In the genomic region with DNA sequence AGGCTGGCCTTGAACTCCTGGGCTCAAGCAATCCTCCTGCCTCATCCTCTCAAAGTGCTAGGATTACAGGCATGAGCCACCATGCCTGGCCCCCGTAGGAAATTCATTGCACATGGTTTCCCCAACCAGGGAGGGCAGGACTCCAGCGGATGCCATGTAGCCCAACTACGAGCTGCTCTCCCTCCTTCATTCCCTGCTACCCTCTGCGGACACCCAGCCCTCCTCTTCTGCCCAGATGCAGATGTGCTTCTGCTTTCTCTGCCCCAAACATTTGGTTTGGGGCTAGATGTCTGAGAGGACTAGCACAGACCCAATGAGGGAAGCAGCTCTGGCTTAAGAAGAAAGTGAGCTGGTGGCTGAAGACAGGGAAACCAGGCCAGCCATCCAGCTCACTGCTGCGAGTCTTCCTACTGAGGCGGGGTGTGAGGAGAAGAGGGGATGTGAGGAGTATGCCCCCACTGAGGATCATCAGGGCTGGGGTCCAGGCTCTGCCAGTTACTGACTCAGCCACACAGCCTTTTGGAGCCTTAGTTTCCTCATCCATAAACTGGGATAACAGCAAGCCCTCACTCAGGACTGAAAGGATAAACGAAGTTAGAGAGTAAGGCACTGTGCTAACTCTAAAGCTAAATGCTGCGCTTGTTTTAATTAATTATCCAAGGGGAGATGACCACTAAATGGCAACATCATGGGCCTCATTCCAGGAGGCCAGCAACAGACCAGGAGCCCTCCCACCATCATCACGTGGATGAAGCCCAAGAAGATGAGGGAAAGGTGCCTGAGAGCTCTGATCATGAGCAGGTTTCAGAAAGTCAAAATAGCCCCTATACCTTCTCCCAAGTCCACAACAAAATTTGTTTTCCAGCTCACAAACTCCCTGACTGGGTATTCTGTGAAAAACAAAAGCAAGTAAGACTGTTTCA, we compare ENCODE assay signal across 8 cellular contexts. TPM values are rescaled to one million over a fixed set of nuclear protein-coding genes. Genes with fewer than 3 reads are reported as not detected.
DNase-seq lines count a peak whose midpoint lies in the region; ATAC-seq and TF ChIP-seq lines count a peak whose summit lies in the region.

No MANE protein-coding gene starts in this region.

- peaks cover 9% of the 10 kb centered on the region for H3K36me3 ChIP-seq in osteoblast (ENCODE audit: insufficient read depth, low read length)

- H3K27ac ChIP-seq in CD4-positive, alpha-beta T cell (ENCODE audit: low read depth, low read length), result peak overlapping the region; percentile 71
- H3K27ac ChIP-seq in coronary artery (peak overlapping the region; percentile 57 to 62), osteoblast (ENCODE audit: low read depth, low read length) (peak overlapping the region; percentile 35)

- H2AFZ ChIP-seq in osteoblast (ENCODE audit: low read length), result no peak overlapping the region

- ATAC-seq in CD4-positive, alpha-beta T cell (ENCODE audit: poor library complexity), result no peak
- ATAC-seq in HG03196 (IDR thresholded peaks at IDR 0.05; ENCODE audit: unreplicated experiment), result no peak

- H3K27ac Mint-ChIP-seq in CD4-positive, alpha-beta T cell, result peak overlapping the region; percentile 92

- H3K4me2 ChIP-seq in osteoblast (ENCODE audit: insufficient read depth, low read length), result peak overlapping the region; percentile 9

- H4K20me1 ChIP-seq in osteoblast (ENCODE audit: insufficient read depth, low read length), result peaks cover 91% of the 10 kb centered on the region

- peaks cover 98% of the 10 kb centered on the region for H3K79me2 ChIP-seq in osteoblast (ENCODE audit: insufficient read depth, low read length)

- CTCF ChIA-PET in CD4-positive, alpha-beta T cell (lab: Charles Lee), result interaction anchor here (0.9 to 2.9 kb wide), 5 partner anchors 12 to 79 kb away, joined by 3 to 9 read pairs (median 4); a partner anchor contains a TSS

- peaks cover 3% of the 10 kb centered on the region for H3K36me3 Mint-ChIP-seq in CD4-positive, alpha-beta T cell (ENCODE audit: low read depth)

- H3K27me3 Mint-ChIP-seq in CD4-positive, alpha-beta T cell, result no peaks in the 10 kb centered on the region

- intact Hi-C loops in CD4-positive, alpha-beta T cell (cut with DNase I, micrococcal nuclease), result no loop called here

- no peaks in the 10 kb centered on the region for H3K9me3 Mint-ChIP-seq in CD4-positive, alpha-beta T cell

- no peak for TF ChIP-seq CTCF in CD4-positive, alpha-beta T cell (IDR thresholded peaks at IDR 0.05)
- TF ChIP-seq CTCF in coronary artery (IDR thresholded peaks at IDR 0.05), result no peak
- no peak for TF ChIP-seq CTCF in osteoblast (IDR thresholded peaks at IDR 0.05; ENCODE audit: extremely low read depth, low read depth, low read length)

- H3K27me3 ChIP-seq in CD4-positive, alpha-beta T cell (ENCODE audit: control insufficient read depth, insufficient read depth, low read length), result no peaks in the 10 kb centered on the region
- no peaks in the 10 kb centered on the region for H3K27me3 ChIP-seq in osteoblast (ENCODE audit: insufficient read depth, low read length)

- DNase-seq in CD4-positive, alpha-beta T cell, result no peak
- DNase-seq in NOMO-1 (lab: John Stamatoyannopoulos, UW; ENCODE audit: unreplicated experiment in 2 of 2) (peak; percentile 29), coronary artery (ENCODE audit: low spot score) (no peak), osteoblast (ENCODE audit: insufficient read length, low spot score, missing footprints) (no peak), hepatic stellate cell (ENCODE audit: low spot score) (no peak), SIG-M5 treated with dmso at 0.1 percent for 504 hours (lab: John Stamatoyannopoulos, UW; ENCODE audit: unreplicated experiment) (no peak)
- DNase-seq in effector CD8-positive, alpha-beta T cell (lab: John Stamatoyannopoulos, UW), result no peak

- POLR2A ChIA-PET in CD4-positive, alpha-beta T cell (lab: Charles Lee), result interaction anchor here (0.7 to 4.6 kb wide), 4 partner anchors 11 to 62 kb away, joined by 3 to 47 read pairs (median 26); a partner anchor contains a TSS

- peaks cover 92% of the 10 kb centered on the region for H3K4me1 Mint-ChIP-seq in CD4-positive, alpha-beta T cell (ENCODE audit: low read depth)

- H3K4me3 Mint-ChIP-seq in CD4-positive, alpha-beta T cell, result peak overlapping the region; percentile 74

- H3K9me3 ChIP-seq in CD4-positive, alpha-beta T cell (ENCODE audit: control insufficient read depth, low read length), result no peaks in the 10 kb centered on the region
- H3K9me3 ChIP-seq in osteoblast (ENCODE audit: low read depth, low read length), result no peaks in the 10 kb centered on the region

- H3K4me3 ChIP-seq in coronary artery (peak overlapping the region; percentile 63), osteoblast (ENCODE audit: insufficient read depth, low read length) (no peak overlapping the region)

- peaks cover 79% of the 10 kb centered on the region for H3K4me1 ChIP-seq in osteoblast (ENCODE audit: insufficient read depth, low read length)

RNA-seq across cellular contexts. Expression of a gene that starts 10.9 kb away (rescaled TPM):
- total RNA-seq in CD4-positive, alpha-beta T cell, result 10 to 100 TPM; 86.2 to 86.4 TPM
- 105 and 116 TPM in 2 replicates for total RNA-seq in osteoblast

RNA-seq across cellular contexts. Expression of a gene that starts 17.1 kb away (rescaled TPM):
- 1 to 10 TPM in 1 of 2 experiments, under 1 TPM in 1; 0.60 to 1.2 TPM for total RNA-seq in CD4-positive, alpha-beta T cell
- total RNA-seq in osteoblast, result 5.4 and 7.1 TPM in 2 replicates

RNA-seq across cellular contexts. Expression of a gene that starts 53.0 kb away (rescaled TPM):
- 10 to 100 TPM; 25.8 to 26.9 TPM for total RNA-seq in CD4-positive, alpha-beta T cell
- 18.1 and 18.3 TPM in 2 replicates for total RNA-seq in osteoblast

Comparison
In these comparisons a context has a peak if more than half of its experiments do, and no peak if none do; other contexts are left out.
1. DNase-seq: peak in NOMO-1 (2 of 2); none in CD4-positive, alpha-beta T cell (0 of 10), coronary artery (single experiment), osteoblast (single experiment), hepatic stellate cell (single experiment), SIG-M5 treated with dmso at 0.1 percent for 504 hours (single experiment) and effector CD8-positive, alpha-beta T cell (single experiment).
2. Peak in every context shown above with its lines, with median percentiles within 50 percentile points of each other: H3K27ac ChIP-seq.